Comparison of ENCODE assay signal across 24 cellular contexts in genomic region chr10:130484912-130485180, GRCh38.
"Had no signal": no experiment of that assay in that cellular context is flagged by ENCODE, and none has a peak within 500 bp of the region (broad histone marks: within the 10 kb centered on the region; RNA-seq: fewer than 3 reads in every experiment).

No MANE protein-coding gene starts in this region.

- H2AFZ ChIP-seq: neural progenitor cell had no signal

- H3K27me3 ChIP-seq: neural progenitor cell, pancreas, right lobe of liver, thyroid gland, tibial nerve, upper lobe of right lung, uterus had no signal

- H3K4me1 ChIP-seq: pancreas, psoas muscle, right lobe of liver, spleen, stomach, thyroid gland, tibial nerve, upper lobe of right lung, uterus had no signal

- H3K4me2 ChIP-seq: neural progenitor cell, smooth muscle cell had no signal

- DNase-seq: naive thymus-derived CD4-positive, alpha-beta T cell; natural killer cell; occipital lobe; pancreas; psoas muscle; right cardiac atrium; spleen; stimulated activated CD4-positive, alpha-beta T cell treated with anti-CD3 and anti-CD28 coated beads, Interleukin-12 subunit alpha, Interleukin-12 subunit beta, amount 100 ng/mL, for 4 hours; stimulated activated CD4-positive, alpha-beta T cell treated with anti-CD3 and anti-CD28 coated beads, Interleukin-1b, Interleukin-23, amount 100 ng/mL, for 48 hours; stimulated activated CD4-positive, alpha-beta T cell treated with anti-CD3 and anti-CD28 coated beads, Interleukin-4, amount 100 ng/mL, for 1 hour; stimulated activated CD4-positive, alpha-beta T cell treated with anti-CD3 and anti-CD28 coated beads, Interleukin-4, amount 100 ng/mL, for 4 hours; stimulated activated CD8-positive, alpha-beta memory T cell treated with anti-CD3 and anti-CD28 coated beads, Interleukin-4, amount 100 ng/mL, for 48 hours; stimulated activated naive CD4-positive, alpha-beta T cell; stomach; thyroid gland; trophoblast cell; upper lobe of right lung; uterus had no signal

- H3K36me3 ChIP-seq: neural progenitor cell, pancreas, right lobe of liver, spleen, stomach, thoracic aorta, thyroid gland, tibial nerve, upper lobe of right lung, uterus had no signal

- H3K4me3 ChIP-seq: neural progenitor cell, pancreas, psoas muscle, right lobe of liver, skin epidermis, smooth muscle cell, spleen, stomach, thoracic aorta, thyroid gland, tibial nerve, upper lobe of right lung, uterus had no signal

- H3K27ac ChIP-seq: neural progenitor cell, pancreas, psoas muscle, right lobe of liver, skin epidermis, spleen, stomach, thoracic aorta, thyroid gland, tibial nerve, upper lobe of right lung, uterus had no signal

- H3K9me3 ChIP-seq: pancreas, psoas muscle, right lobe of liver, thoracic aorta, thyroid gland, tibial nerve, upper lobe of right lung, uterus had no signal
